In genomic region chr17:40645932-40646331, GRCh38 we compare ENCODE assay signal across 2 cellular contexts.
TF ChIP-seq lines count a peak whose summit lies in the region.

No MANE protein-coding gene starts in this region.

TF ChIP-seq in IMR-90, 13 proteins besides CTCF, POLR2A, EP300 and RAD21:
- TF ChIP-seq MAFK (IDR thresholded peaks at IDR 0.05; ENCODE audit: low read depth, low read length) (peak; percentile 39; the same call in 1 of the 2 replicates), ELK1 (IDR thresholded peaks at IDR 0.05; ENCODE audit: borderline replicate concordance, low read depth, low read length) (no peak)

TF ChIP-seq in K562, 482 proteins besides CTCF, POLR2A, EP300 and RAD21:
- peak; percentile 69; the same call in 1 of the 2 replicates for TF ChIP-seq C11orf30 (IDR thresholded peaks at IDR 0.05; ENCODE audit: low read depth)
- peak; percentile 28; the same call in 1 of the 2 replicates for TF ChIP-seq MAFK (IDR thresholded peaks at IDR 0.05; ENCODE audit: low read length)
- TF ChIP-seq MAFF (IDR thresholded peaks at IDR 0.05; ENCODE audit: low read length), result peak; percentile 4; the same call in 1 of the 2 replicates
- peak; percentile 76 for TF ChIP-seq ZNF316 (IDR thresholded peaks at IDR 0.05)
- TF ChIP-seq MAFG (tag; conservative IDR thresholded peaks at IDR 0.05), result peak; percentile 39; the same call in 1 of the 2 replicates
- TF ChIP-seq SLC30A9 (CRISPR knock-in tag; IDR thresholded peaks at IDR 0.05), result no peak
- no peak for TF ChIP-seq SMARCC2 (IDR thresholded peaks at IDR 0.05; ENCODE audit: low read depth)
